In the genomic region with DNA sequence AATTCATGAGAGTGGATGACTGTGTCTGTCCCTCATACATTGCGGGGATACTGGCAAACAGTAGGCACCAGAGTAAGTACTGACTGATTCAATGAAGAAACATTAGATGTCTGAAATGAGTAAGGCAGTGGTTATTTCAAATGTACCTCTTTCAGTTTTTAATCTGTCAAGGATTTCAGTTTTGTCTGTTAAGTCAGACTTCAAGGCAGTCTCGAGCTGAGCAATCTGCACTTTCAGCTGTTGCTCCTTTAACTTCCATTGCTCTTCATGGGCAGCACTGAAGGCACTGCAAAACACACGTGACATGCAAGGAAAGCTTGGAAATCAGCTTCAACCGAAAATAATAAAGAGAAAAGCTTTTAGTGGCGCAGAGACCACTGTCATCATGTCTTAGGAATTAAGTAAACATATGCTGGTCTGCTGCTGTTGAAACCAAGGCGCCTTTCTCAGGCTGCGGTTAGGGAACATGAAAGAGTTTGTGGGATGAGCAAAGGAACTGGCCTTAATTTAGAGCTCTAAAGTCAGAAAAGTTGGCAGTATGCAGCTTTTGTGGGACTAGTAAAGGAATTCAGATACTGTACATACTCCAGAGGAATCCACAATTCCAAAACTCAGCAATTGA, we compare ENCODE assay signal across 12 cellular contexts. TPM values are rescaled to one million over a fixed set of nuclear protein-coding genes. Genes with fewer than 3 reads are reported as not detected.
DNase-seq lines count a peak whose midpoint lies in the region; ATAC-seq, FAIRE-seq and TF ChIP-seq lines count a peak whose summit lies in the region.
"Had no signal": no experiment of that assay in that cellular context is flagged by ENCODE, and none has a peak within 500 bp of the region (broad histone marks: within the 10 kb centered on the region; RNA-seq: fewer than 3 reads in every experiment).

No MANE protein-coding gene starts in this region.

- no peaks in the 10 kb centered on the region for H3K27me3 ChIP-seq in vagina

- H3K36me3 ChIP-seq in vagina, result no peaks in the 10 kb centered on the region

- no peak overlapping the region for H3K4me3 ChIP-seq in epithelial cell of esophagus (ENCODE audit: low read length)
- H3K4me3 ChIP-seq in vagina, result peak overlapping the region in 1 of 2 donors; percentile 7

- FAIRE-seq in GM19239 (lab: Jason Lieb, UNC), result no peak

- ATAC-seq in Right ventricle myocardium superior (ENCODE audit: poor library complexity) (peak; percentile 46), HG03103 (IDR thresholded peaks at IDR 0.05; ENCODE audit: low read depth, unreplicated experiment) (peak; percentile 65)

- DNase-seq in Right ventricle myocardium superior (no peak), cardiac septum (ENCODE audit: low spot score) (no peak), epithelial cell of esophagus (ENCODE audit: low read depth) (peak; percentile 13), vagina (ENCODE audit: extremely low spot score in 2 of 2) (no peak), NCI-H2171 treated with DMSO at 0.1 percent for 48 hours (lab: John Stamatoyannopoulos, UW) (no peak), GM19239 (ENCODE audit: insufficient read length, low spot score) (no peak), NCI-H526 (lab: John Stamatoyannopoulos, UW) (no peak)
- DNase-seq: activated CD8-positive, alpha-beta memory T cell treated with anti-CD3 and anti-CD28 coated beads for 24 hours; Calu3; glutamatergic neuron; NCI-H69 had no signal

- no peak for TF ChIP-seq POLR2A in vagina (IDR thresholded peaks at IDR 0.05)

- H3K9me3 ChIP-seq in vagina, result no peaks in the 10 kb centered on the region

- H3K27ac ChIP-seq in vagina, result peak overlapping the region; percentile 32

- intact Hi-C loops in Right ventricle myocardium superior (cut with DNase I) (no loop called here), cardiac septum (cut with DNase I) (no loop called here), vagina (cut with DNase I) (no loop called here)

- TF ChIP-seq CTCF in epithelial cell of esophagus (IDR thresholded peaks at IDR 0.05; ENCODE audit: insufficient read depth, low read depth, low read length, missing control alignments) (no peak), vagina (IDR thresholded peaks at IDR 0.05) (no peak)

- H3K4me1 ChIP-seq in vagina, result no peaks in the 10 kb centered on the region

RNA-seq across cellular contexts. Expression of gene RPGRIP1L, which starts 38.8 kb away (rescaled TPM):
- total RNA-seq in Right ventricle myocardium superior (2.0 TPM), cardiac septum (2.8 TPM), vagina (4.4 TPM)

RNA-seq across cellular contexts. Expression of gene FTO, which starts 39.1 kb away (rescaled TPM):
- total RNA-seq in Right ventricle myocardium superior, result 75.3 TPM
- 70.4 TPM for total RNA-seq in cardiac septum
- total RNA-seq in vagina, result 70.5 TPM
